ENCODE assay signal across 14 cellular contexts in genomic region chr1:203048555-203049051, GRCh38. TPM values are rescaled to one million over a fixed set of nuclear protein-coding genes. Genes with fewer than 3 reads are reported as not detected.
DNase-seq lines count a peak whose midpoint lies in the region; ATAC-seq and TF ChIP-seq lines count a peak whose summit lies in the region.
"Had no signal": no experiment of that assay in that cellular context is flagged by ENCODE, and none has a peak within 500 bp of the region (broad histone marks: within the 10 kb centered on the region; RNA-seq: fewer than 3 reads in every experiment).

No MANE protein-coding gene starts in this region.

- peaks cover 8 to 20% of the 10 kb centered on the region in 2 experiments for H3K4me1 ChIP-seq in HCT116 (ENCODE audit: control insufficient read depth in 1 of 2, insufficient read depth in 2 of 2, low read length in 2 of 2)
- H3K4me1 ChIP-seq in endodermal cell (ENCODE audit: control insufficient read depth, insufficient read depth, low read length), result peaks cover 9% of the 10 kb centered on the region
- no peaks in the 10 kb centered on the region for H3K4me1 ChIP-seq in vagina
- H3K4me1 ChIP-seq: right lobe of liver had no signal

- no peak overlapping the region for H3K4me3 Mint-ChIP-seq in endodermal cell
- H3K4me3 Mint-ChIP-seq: CD4-positive, alpha-beta memory T cell; immature natural killer cell had no signal

- H3K79me2 ChIP-seq in HCT116 (ENCODE audit: insufficient read depth, low read length), result no peaks in the 10 kb centered on the region

- POLR2A ChIA-PET in HCT116 (lab: Charles Lee), result no interaction called here

- BruUV-seq in HCT116 (replicated peaks; lab: Mats Ljungman, UMichigan), result no TSS peak

- TF ChIP-seq POLR2A in HCT116 (IDR thresholded peaks at IDR 0.05; ENCODE audit: borderline replicate concordance, extremely low read depth, insufficient read depth, insufficient read length) (no peak), vagina (IDR thresholded peaks at IDR 0.05) (no peak)

- H3K9me2 ChIP-seq in HCT116 (ENCODE audit: insufficient read depth), result no peaks in the 10 kb centered on the region

- H3K9me3 ChIP-seq in HCT116 (ENCODE audit: control insufficient read depth in 1 of 2, insufficient read depth in 1 of 2, low read depth in 1 of 2, low read length in 2 of 2), result no peaks in the 10 kb centered on the region
- no peaks in the 10 kb centered on the region for H3K9me3 ChIP-seq in endodermal cell (ENCODE audit: control insufficient read depth, low read length)
- H3K9me3 ChIP-seq in vagina, result no peaks in the 10 kb centered on the region
- H3K9me3 ChIP-seq: right lobe of liver had no signal

- H3K4me1 Mint-ChIP-seq in endodermal cell, result peaks cover 22% of the 10 kb centered on the region
- H3K4me1 Mint-ChIP-seq: activated naive CD4-positive, alpha-beta T cell treated with anti-CD3 and anti-CD28 coated beads, Interleukin-2, amount 50 U/mL, for 24 hours; CD4-positive, alpha-beta memory T cell; immature natural killer cell had no signal

- H3K27ac ChIP-seq in HCT116 (ENCODE audit: low read depth, low read length) (no peak overlapping the region), endodermal cell (ENCODE audit: low read depth, low read length) (no peak overlapping the region), vagina (no peak overlapping the region)
- H3K27ac ChIP-seq: right lobe of liver had no signal

- H3K27me3 ChIP-seq in HCT116 (ENCODE audit: insufficient read depth, low read length) (no peaks in the 10 kb centered on the region), endodermal cell (ENCODE audit: control insufficient read depth, insufficient read depth, low read length, poor library complexity, severe bottlenecking) (no peaks in the 10 kb centered on the region), vagina (no peaks in the 10 kb centered on the region)
- H3K27me3 ChIP-seq: right lobe of liver had no signal

- RAD21 ChIA-PET in HCT116 (lab: Charles Lee; ENCODE audit: low non-redundant PET in 1 of 2, low total read pairs in 2 of 2, uncharacterized antibody in 2 of 2, unreplicated experiment in 2 of 2), result interaction anchor here in 1 of 2 experiments (0.6 kb wide), 1 partner anchor 16 kb away, joined by 3 read pairs; no protein-coding TSS in a partner anchor

- 0 out of 4 replicates have a peak, but pooled peaks cover 0 to 3% of the 10 kb centered on the region in 2 experiments for H3K36me3 ChIP-seq in HCT116 (ENCODE audit: control insufficient read depth in 1 of 2, insufficient read depth in 2 of 2, low read length in 2 of 2)
- H3K36me3 ChIP-seq in endodermal cell (ENCODE audit: control insufficient read depth, insufficient read depth, low read length), result no peaks in the 10 kb centered on the region
- H3K36me3 ChIP-seq in vagina, result no peaks in the 10 kb centered on the region
- H3K36me3 ChIP-seq: right lobe of liver had no signal

- no peak for TF ChIP-seq RAD21 in HCT116 (IDR thresholded peaks at IDR 0.05; ENCODE audit: low read depth)

- intact Hi-C loops in HCT116 (cut with micrococcal nuclease) (no loop called here), vagina (cut with DNase I) (loop anchor here (10.0 kb wide), 1 partner anchor 286 kb away; no protein-coding TSS in a partner anchor)

- 74 to 78% methylated on average over 12 to 22 of the region's 23 CpGs for WGBS in endodermal cell (ENCODE audit: insufficient coverage in 1 of 2, insufficient read length in 1 of 2), 2 experiments

- H3K27me3 Mint-ChIP-seq in endodermal cell (ENCODE audit: insufficient read depth), result peaks cover 2% of the 10 kb centered on the region
- H3K27me3 Mint-ChIP-seq: activated naive CD4-positive, alpha-beta T cell treated with anti-CD3 and anti-CD28 coated beads, Interleukin-2, amount 50 U/mL, for 24 hours had no signal

- ATAC-seq in HCT116, result peak; percentile 41; the same call in 1 of the 2 replicates
- ATAC-seq: right lobe of liver had no signal

- no peaks in the 10 kb centered on the region for H4K20me1 ChIP-seq in HCT116 (ENCODE audit: insufficient read depth)

- no peak overlapping the region for H3K27ac Mint-ChIP-seq in endodermal cell
- H3K27ac Mint-ChIP-seq: activated naive CD4-positive, alpha-beta T cell treated with anti-CD3 and anti-CD28 coated beads, Interleukin-2, amount 50 U/mL, for 24 hours; CD4-positive, alpha-beta memory T cell; immature natural killer cell had no signal

- DNase-seq in HCT116 (ENCODE audit: low read depth, low spot score) (no peak), NCI-H510A treated with DMSO at 0.1 percent for 48 hours (lab: John Stamatoyannopoulos, UW) (peak; percentile 91), endodermal cell (peak; percentile 92), myocyte (ENCODE audit: low read depth) (peak; percentile 70), EL (no peak), vagina (ENCODE audit: extremely low spot score in 2 of 2) (no peak), AML-193 (lab: John Stamatoyannopoulos, UW) (no peak)
- DNase-seq: CD4-positive, alpha-beta memory T cell; immature natural killer cell; KG1; NCI-H2081 had no signal

- H2AFZ ChIP-seq in HCT116 (ENCODE audit: low read depth, low read length, poor library complexity, severe bottlenecking), result no peak overlapping the region

- no peak overlapping the region for H3K9ac ChIP-seq in HCT116 (ENCODE audit: low read length)
- H3K9ac ChIP-seq in endodermal cell (ENCODE audit: extremely low read depth, low read length, poor library complexity, severe bottlenecking), result no peak overlapping the region

- H3K9me3 Mint-ChIP-seq in endodermal cell, result no peaks in the 10 kb centered on the region
- H3K9me3 Mint-ChIP-seq: activated naive CD4-positive, alpha-beta T cell treated with anti-CD3 and anti-CD28 coated beads, Interleukin-2, amount 50 U/mL, for 24 hours; immature natural killer cell; nephron had no signal

- CTCF ChIA-PET in HCT116 (lab: Charles Lee), result interaction anchor here (1.3 to 1.4 kb wide), 2 partner anchors 9 to 220 kb away, joined by 4 to 8 read pairs; no protein-coding TSS in a partner anchor

- H3K4me3 ChIP-seq in HCT116 (replicated peaks in 1 of 2; ENCODE audit: low read depth in 1 of 2, low read length in 2 of 2) (no peak overlapping the region), endodermal cell (ENCODE audit: low read length) (no peak overlapping the region), vagina (no peak overlapping the region)
- H3K4me3 ChIP-seq: right lobe of liver had no signal

- no peak for TF ChIP-seq CTCF in HCT116 (IDR thresholded peaks at IDR 0.05 in 2 of 3, conservative IDR thresholded peaks at IDR 0.05 in 1 of 3; ENCODE audit: borderline replicate concordance in 1 of 3, insufficient read depth in 1 of 3, low read depth in 2 of 3, low read length in 2 of 3)
- TF ChIP-seq CTCF in endodermal cell (conservative IDR thresholded peaks at IDR 0.05), result peak; percentile 50
- no peak for TF ChIP-seq CTCF in vagina (IDR thresholded peaks at IDR 0.05)

- no peaks in the 10 kb centered on the region for H3K36me3 Mint-ChIP-seq in endodermal cell (ENCODE audit: low read depth)
- H3K36me3 Mint-ChIP-seq: activated naive CD4-positive, alpha-beta T cell treated with anti-CD3 and anti-CD28 coated beads, Interleukin-2, amount 50 U/mL, for 24 hours; CD4-positive, alpha-beta memory T cell; immature natural killer cell had no signal

- H3K4me2 ChIP-seq in HCT116 (ENCODE audit: low read length), result no peak overlapping the region

TF ChIP-seq in HCT116, 20 proteins besides CTCF, POLR2A, EP300 and RAD21:
- TF ChIP-seq SP1 (IDR thresholded peaks at IDR 0.05; ENCODE audit: low read depth) (no peak), EZH2phosphoT487 (IDR thresholded peaks at IDR 0.05; ENCODE audit: borderline replicate concordance) (no peak), FOSL1 (IDR thresholded peaks at IDR 0.05; ENCODE audit: low read depth) (no peak), CEBPB (IDR thresholded peaks at IDR 0.05; ENCODE audit: low read depth) (no peak)

RNA-seq across cellular contexts. Expression of gene PPFIA4, which starts 22.3 kb away (rescaled TPM):
- total RNA-seq in HCT116 (2021; ENCODE audit: unreplicated experiment) (10.8 TPM), endodermal cell (10 to 100 TPM in 1 of 2 donors, 1 to 10 TPM in 1; 8.4 to 12.1 TPM), myocyte (122 and 180 TPM in 2 replicates), vagina (11.5 TPM)
- 13.7 and 17.2 TPM in 2 replicates for polyA plus RNA-seq in HCT116 (2012)
- polyA plus RNA-seq in endodermal cell (2013, experiment 1 of 2), result 10.6 TPM
- 9.6 TPM for polyA plus RNA-seq in endodermal cell (2013, experiment 2 of 2)
- polyA plus RNA-seq in myocyte (2012), result 110 TPM
- polyA plus RNA-seq: CD4-positive, alpha-beta memory T cell; immature natural killer cell had no signal

RNA-seq across cellular contexts. Expression of gene MYOG, which starts 37.2 kb away (rescaled TPM):
- total RNA-seq in HCT116 (2021; ENCODE audit: unreplicated experiment) (not detected), endodermal cell (not detected), myocyte (882 and 1,586 TPM in 2 replicates), vagina (not detected)
- not detected in 2 replicates for polyA plus RNA-seq in HCT116 (2012)
- polyA plus RNA-seq in endodermal cell (2013, experiment 1 of 2), result not detected
- not detected for polyA plus RNA-seq in endodermal cell (2013, experiment 2 of 2)
- polyA plus RNA-seq in myocyte (2012), result 367 TPM
- total RNA-seq: CD4-positive, alpha-beta memory T cell; right lobe of liver had no signal
- polyA plus RNA-seq: CD4-positive, alpha-beta memory T cell; immature natural killer cell had no signal

RNA-seq across cellular contexts. Expression of gene TMEM183A, which starts 41.4 kb away (rescaled TPM):
- total RNA-seq in HCT116 (2021; ENCODE audit: unreplicated experiment) (64.7 TPM), endodermal cell (10 to 100 TPM; 88.9 to 89.7 TPM), myocyte (90.5 and 108 TPM in 2 replicates), vagina (73.2 TPM)
- 45.5 and 47.6 TPM in 2 replicates for polyA plus RNA-seq in HCT116 (2012)
- polyA plus RNA-seq in endodermal cell (2013, experiment 1 of 2), result 76.9 TPM
- 71.9 TPM for polyA plus RNA-seq in endodermal cell (2013, experiment 2 of 2)
- polyA plus RNA-seq in myocyte (2012), result 59.0 TPM

Comparison
In these comparisons a context has a peak if more than half of its experiments do, and no peak if none do; other contexts are left out.
1. DNase-seq: peak in NCI-H510A treated with DMSO at 0.1 percent for 48 hours (single experiment), endodermal cell (single experiment) and myocyte (single experiment); none in HCT116 (single experiment), EL (single experiment), vagina (0 of 2) and AML-193 (0 of 2).
2. RNA of gene MYOG, which starts 37.2 kb away (total RNA-seq): 882 to 1,586 TPM in myocyte; not detected in endodermal cell, not detected in HCT116 (single experiment) and not detected in vagina (single experiment); every median in the first group is over 100 times any median in the second.